In genomic region chr2:59806486-59806885, GRCh38 we compare ENCODE assay signal across 18 cellular contexts.
"Had no signal": no experiment of that assay in that cellular context is flagged by ENCODE, and none has a peak within 500 bp of the region (broad histone marks: within the 10 kb centered on the region; RNA-seq: fewer than 3 reads in every experiment).

No MANE protein-coding gene starts in this region.

- H3K4me1 ChIP-seq: right atrium auricular region, tibial nerve, uterus had no signal

- DNase-seq: activated CD4-positive, alpha-beta T cell treated with anti-CD3 and anti-CD28 coated beads, Interleukin-2, amount 50 U/mL, for 48 hours; activated CD8-positive, alpha-beta memory T cell treated with anti-CD3 and anti-CD28 coated beads, Interleukin-2, amount 10 ng/mL, durations not matched to agents 7 days and 5 days; activated naive CD4-positive, alpha-beta T cell treated with anti-CD3 and anti-CD28 coated beads, Interleukin-2, amount 10 ng/mL, durations not matched to agents 7 days and 5 days; activated T-cell treated with anti-CD3 and anti-CD28 coated beads, Interleukin-2, amount 50 U/mL, for 1 hour; dermis blood vessel endothelial cell; foreskin melanocyte; kidney glomerular epithelial cell; mesendoderm; occipital lobe; stimulated activated CD4-positive, alpha-beta T cell treated with anti-CD3 and anti-CD28 coated beads, Interleukin-15, amount 100 ng/mL, for 24 hours; stimulated activated CD4-positive, alpha-beta T cell treated with anti-CD3 and anti-CD28 coated beads, Interleukin-4, amount 100 ng/mL, for 24 hours; stimulated activated naive CD4-positive, alpha-beta T cell; uterus; WERI-Rb-1 had no signal

- H3K9me3 ChIP-seq: right atrium auricular region, tibial nerve, uterus had no signal

- H3K27ac ChIP-seq: epithelial cell of prostate, right atrium auricular region, tibial nerve, uterus, WERI-Rb-1 had no signal

- H3K36me3 ChIP-seq: right atrium auricular region, tibial nerve, uterus, WERI-Rb-1 had no signal

- ATAC-seq: activated CD8-positive, alpha-beta memory T cell treated with anti-CD3 and anti-CD28 coated beads, Interleukin-2, amount 10 ng/mL, durations not matched to agents 7 days and 5 days; natural killer cell treated with Interleukin-12 subunit alpha and Interleukin-12 subunit beta and Interleukin-15 and Interleukin-18, amount 100 ng/mL, for 72 hours had no signal

- H3K4me3 ChIP-seq: right atrium auricular region, tibial nerve, uterus had no signal

- H3K27me3 ChIP-seq: right atrium auricular region, tibial nerve, uterus had no signal
